In the genomic region with DNA sequence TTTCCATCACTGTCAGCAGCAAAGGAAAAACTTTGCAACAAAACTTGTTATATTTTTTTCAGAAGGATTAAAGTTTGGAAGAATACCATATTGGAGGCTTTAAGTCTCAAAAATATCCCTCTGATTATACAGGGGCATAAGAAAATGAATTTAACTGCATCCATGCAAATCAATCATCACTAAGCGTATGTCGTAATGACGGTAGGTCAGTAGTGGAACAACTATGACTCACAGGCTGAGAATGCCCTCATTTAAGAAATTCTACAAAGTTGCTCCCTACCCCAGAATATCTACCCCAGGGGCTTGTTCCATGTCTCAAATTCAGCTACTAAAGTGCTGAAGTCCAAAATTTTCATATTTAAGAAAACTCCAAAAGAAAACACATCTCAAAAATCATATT, we compare ENCODE assay signal across 12 cellular contexts. TPM values are rescaled to one million over a fixed set of nuclear protein-coding genes. Genes with fewer than 3 reads are reported as not detected.
DNase-seq lines count a peak whose midpoint lies in the region; ATAC-seq, FAIRE-seq and TF ChIP-seq lines count a peak whose summit lies in the region.
"Had no signal": no experiment of that assay in that cellular context is flagged by ENCODE, and none has a peak within 500 bp of the region (broad histone marks: within the 10 kb centered on the region; RNA-seq: fewer than 3 reads in every experiment).

No MANE protein-coding gene starts in this region.

- H3K4me3 ChIP-seq in GM12878 (no peak overlapping the region), right cardiac atrium (ENCODE audit: low read length) (no peak overlapping the region), small intestine (ENCODE audit: low read depth in 1 of 2, low read length in 2 of 2) (no peak overlapping the region)

- H3K27ac Mint-ChIP-seq in activated naive CD8-positive, alpha-beta T cell treated with anti-CD3 and anti-CD28 coated beads, Interleukin-2, amount 50 U/mL, for 24 hours, result no peak overlapping the region
- H3K27ac Mint-ChIP-seq in activated naive CD8-positive, alpha-beta T cell treated with anti-CD3 and anti-CD28 coated beads for 36 hours, result no peak overlapping the region
- no peak overlapping the region for H3K27ac Mint-ChIP-seq in activated CD4-positive, alpha-beta T cell treated with anti-CD3 and anti-CD28 coated beads, Interleukin-2, amount 10 ng/mL, durations not matched to agents 24 days and 14 days

- H3K27me3 Mint-ChIP-seq in activated naive CD8-positive, alpha-beta T cell treated with anti-CD3 and anti-CD28 coated beads, Interleukin-2, amount 50 U/mL, for 24 hours, result no peaks in the 10 kb centered on the region
- H3K27me3 Mint-ChIP-seq in activated naive CD8-positive, alpha-beta T cell treated with anti-CD3 and anti-CD28 coated beads for 36 hours, result no peaks in the 10 kb centered on the region
- no peaks in the 10 kb centered on the region for H3K27me3 Mint-ChIP-seq in activated CD4-positive, alpha-beta T cell treated with anti-CD3 and anti-CD28 coated beads, Interleukin-2, amount 10 ng/mL, durations not matched to agents 24 days and 14 days
- H3K27me3 Mint-ChIP-seq: memory B cell had no signal

- WGBS in GM12878 (ENCODE audit: insufficient coverage, insufficient replicate concordance, low lambda C conversion rate, missing lambda C conversion rate), result 34% methylated on average over 3 of the region's 3 CpGs
- WGBS in right cardiac atrium, result 46% methylated on average over 3 of the region's 3 CpGs
- WGBS in small intestine, 3 donors, result 62 to 93% (median 77%) methylated on average over 3 of the region's 3 CpGs

- H3K36me3 ChIP-seq in GM12878 (ENCODE audit: control insufficient read depth in 2 of 2, insufficient read depth in 2 of 2, low read length in 1 of 2), result no peaks in the 10 kb centered on the region
- no peaks in the 10 kb centered on the region for H3K36me3 ChIP-seq in small intestine (ENCODE audit: control insufficient read depth in 2 of 2, insufficient read depth in 2 of 2, low read length in 2 of 2)

- H3K9me3 Mint-ChIP-seq in activated naive CD8-positive, alpha-beta T cell treated with anti-CD3 and anti-CD28 coated beads, Interleukin-2, amount 50 U/mL, for 24 hours, result no peaks in the 10 kb centered on the region
- H3K9me3 Mint-ChIP-seq in activated naive CD8-positive, alpha-beta T cell treated with anti-CD3 and anti-CD28 coated beads for 36 hours, result no peaks in the 10 kb centered on the region
- no peaks in the 10 kb centered on the region for H3K9me3 Mint-ChIP-seq in activated CD4-positive, alpha-beta T cell treated with anti-CD3 and anti-CD28 coated beads, Interleukin-2, amount 10 ng/mL, durations not matched to agents 24 days and 14 days
- H3K9me3 Mint-ChIP-seq: memory B cell had no signal

- CTCF ChIA-PET in GM12878 (lab: Yijun Ruan, JAX), result interaction anchor here (0.6 to 7.0 kb wide), 21 partner anchors 8 to 419 kb away, joined by 3 to 78 read pairs (median 5); a partner anchor contains a TSS

- no peak overlapping the region for H3K9ac ChIP-seq in GM12878 (ENCODE audit: control insufficient read depth, insufficient read depth, low read length)

- H3K4me2 ChIP-seq in GM12878 (ENCODE audit: control insufficient read depth, insufficient read depth), result no peak overlapping the region

- H3K4me1 ChIP-seq in GM12878 (ENCODE audit: control insufficient read depth, insufficient read depth, low read length) (0 out of 2 replicates have a peak, but pooled peaks cover 3% of the 10 kb centered on the region), right cardiac atrium (ENCODE audit: control insufficient read depth, insufficient read depth, low read length) (peaks cover 9% of the 10 kb centered on the region), small intestine (ENCODE audit: control insufficient read depth in 2 of 2, insufficient read depth in 1 of 2, low read depth in 1 of 2, low read length in 1 of 2) (no peaks in the 10 kb centered on the region)

- POLR2A ChIA-PET in GM12878 (lab: Charles Lee), result interaction anchor here (0.8 kb wide), 1 partner anchor 44 kb away, joined by 3 read pairs; no protein-coding TSS in a partner anchor

- H3K27ac ChIP-seq in GM12878 (ENCODE audit: control insufficient read depth, insufficient read depth), result no peak overlapping the region
- H3K27ac ChIP-seq in right cardiac atrium (ENCODE audit: low read length), result no peak overlapping the region
- no peak overlapping the region for H3K27ac ChIP-seq in small intestine (ENCODE audit: low read depth in 1 of 2, low read length in 1 of 2)

- intact Hi-C loops in GM12878 (cut with micrococcal nuclease; ENCODE audit: unreplicated experiment) (loop anchor here (5.0 kb wide), 1 partner anchor 166 kb away; no protein-coding TSS in a partner anchor), right cardiac atrium (cut with DNase I) (loop anchor here in 1 of 4 donors (5.0 kb wide), 1 partner anchor 104 kb away; a partner anchor contains a TSS)
- intact Hi-C loops in activated CD4-positive, alpha-beta T cell treated with anti-CD3 and anti-CD28 coated beads, Interleukin-2, amount 10 ng/mL, durations not matched to agents 24 days and 14 days (cut with micrococcal nuclease), result no loop called here

- in situ Hi-C loops in GM12878 (cut with MboI), result no loop called here

- H2AFZ ChIP-seq in GM12878 (ENCODE audit: control insufficient read depth, low read depth, low read length), result no peak overlapping the region

- TF ChIP-seq EP300 in GM12878 (IDR thresholded peaks at IDR 0.05; ENCODE audit: borderline replicate concordance in 1 of 2, control insufficient read depth in 1 of 2, low read depth in 2 of 2, low read length in 2 of 2), result no peak

- peaks cover 11% of the 10 kb centered on the region for H3K4me1 Mint-ChIP-seq in activated naive CD8-positive, alpha-beta T cell treated with anti-CD3 and anti-CD28 coated beads, Interleukin-2, amount 50 U/mL, for 24 hours
- peaks cover 3% of the 10 kb centered on the region for H3K4me1 Mint-ChIP-seq in activated naive CD8-positive, alpha-beta T cell treated with anti-CD3 and anti-CD28 coated beads for 36 hours
- H3K4me1 Mint-ChIP-seq in activated CD4-positive, alpha-beta T cell treated with anti-CD3 and anti-CD28 coated beads, Interleukin-2, amount 10 ng/mL, durations not matched to agents 24 days and 14 days, result peaks cover 3% of the 10 kb centered on the region

- no TSS peak for BruUV-seq in GM12878 (replicated peaks; lab: Mats Ljungman, UMichigan)

- no peaks in the 10 kb centered on the region for H3K36me3 Mint-ChIP-seq in activated naive CD8-positive, alpha-beta T cell treated with anti-CD3 and anti-CD28 coated beads, Interleukin-2, amount 50 U/mL, for 24 hours (ENCODE audit: low read depth)
- no peaks in the 10 kb centered on the region for H3K36me3 Mint-ChIP-seq in activated naive CD8-positive, alpha-beta T cell treated with anti-CD3 and anti-CD28 coated beads for 36 hours
- H3K36me3 Mint-ChIP-seq in activated CD4-positive, alpha-beta T cell treated with anti-CD3 and anti-CD28 coated beads, Interleukin-2, amount 10 ng/mL, durations not matched to agents 24 days and 14 days (ENCODE audit: low read depth), result no peaks in the 10 kb centered on the region
- H3K36me3 Mint-ChIP-seq: memory B cell had no signal

- no peak for TF ChIP-seq POLR2A in GM12878 (IDR thresholded peaks at IDR 0.05; ENCODE audit: low read depth, low read length)

- RAD21 ChIA-PET in GM12878 (lab: Charles Lee; ENCODE audit: unreplicated experiment), result interaction anchor here (0.6 to 3.2 kb wide), 13 partner anchors 11 to 169 kb away, joined by 3 to 58 read pairs (median 4); a partner anchor contains a TSS

- FAIRE-seq in GM12878 (lab: Jason Lieb, UNC) (no peak), small intestine (lab: Jason Lieb, UNC) (no peak)
- FAIRE-seq: A204.1 had no signal

- H3K4me3 Mint-ChIP-seq in activated naive CD8-positive, alpha-beta T cell treated with anti-CD3 and anti-CD28 coated beads, Interleukin-2, amount 50 U/mL, for 24 hours, result no peak overlapping the region
- H3K4me3 Mint-ChIP-seq in activated naive CD8-positive, alpha-beta T cell treated with anti-CD3 and anti-CD28 coated beads for 36 hours, result no peak overlapping the region
- H3K4me3 Mint-ChIP-seq in activated CD4-positive, alpha-beta T cell treated with anti-CD3 and anti-CD28 coated beads, Interleukin-2, amount 10 ng/mL, durations not matched to agents 24 days and 14 days, result no peak overlapping the region
- H3K4me3 Mint-ChIP-seq: memory B cell had no signal

- SMC1A ChIA-PET in GM12878 (lab: Charles Lee; ENCODE audit: uncharacterized antibody, unreplicated experiment), result interaction anchor here (0.6 to 4.2 kb wide), 17 partner anchors 8 to 254 kb away, joined by 3 to 63 read pairs (median 5); no protein-coding TSS in a partner anchor

- no peaks in the 10 kb centered on the region for H3K9me3 ChIP-seq in GM12878 (replicated peaks; ENCODE audit: control insufficient read depth, insufficient read depth, low read length)
- H3K9me3 ChIP-seq in right cardiac atrium (ENCODE audit: control insufficient read depth, low read length), result no peaks in the 10 kb centered on the region
- no peaks in the 10 kb centered on the region for H3K9me3 ChIP-seq in small intestine (ENCODE audit: control insufficient read depth, low read depth)

- H4K20me1 ChIP-seq in GM12878 (ENCODE audit: control insufficient read depth, insufficient read depth), result no peaks in the 10 kb centered on the region

- H3K27me3 ChIP-seq in GM12878 (replicated peaks in 1 of 2; ENCODE audit: control insufficient read depth in 2 of 2, insufficient read depth in 2 of 2, low read length in 1 of 2), result no peaks in the 10 kb centered on the region
- H3K27me3 ChIP-seq in right cardiac atrium (ENCODE audit: control insufficient read depth, insufficient read depth), result no peaks in the 10 kb centered on the region
- no peaks in the 10 kb centered on the region for H3K27me3 ChIP-seq in small intestine (ENCODE audit: control insufficient read depth in 2 of 2, insufficient read depth in 2 of 2, low read length in 2 of 2)

- ATAC-seq in activated naive CD8-positive, alpha-beta T cell treated with anti-CD3 and anti-CD28 coated beads, Interleukin-2, amount 50 U/mL, for 24 hours, result peak; percentile 52
- ATAC-seq in GM12878 (0 out of 3 replicates have a peak, but pooled peaks have one; percentile 12), right cardiac atrium (peak; percentile 56 to 69)

- DNase-seq in activated naive CD8-positive, alpha-beta T cell treated with anti-CD3 and anti-CD28 coated beads, Interleukin-2, amount 50 U/mL, for 24 hours, result no peak
- DNase-seq in activated naive CD8-positive, alpha-beta T cell treated with anti-CD3 and anti-CD28 coated beads for 36 hours, result no peak
- DNase-seq in GM12878 (ENCODE audit: low read depth, low spot score) (no peak), right cardiac atrium (no peak), mucosa of gallbladder (ENCODE audit: low spot score) (no peak), small intestine (no peak)
- no peak for DNase-seq in activated CD4-positive, alpha-beta T cell treated with anti-CD3 and anti-CD28 coated beads, Interleukin-2, amount 10 ng/mL, durations not matched to agents 24 days and 14 days
- DNase-seq in activated CD4-positive, alpha-beta T cell treated with anti-CD3 and anti-CD28 coated beads for 4 hours, result no peak
- DNase-seq: activated CD4-positive, CD25-positive, alpha-beta regulatory T cell; caudate nucleus had no signal

- no peaks in the 10 kb centered on the region for H3K79me2 ChIP-seq in GM12878 (ENCODE audit: control insufficient read depth, insufficient read depth, low read length)

- TF ChIP-seq CTCF in GM12878 (IDR thresholded peaks at IDR 0.05 in 2 of 3, conservative IDR thresholded peaks at IDR 0.05 in 1 of 3; ENCODE audit: control insufficient read depth in 2 of 3, extremely low read depth in 1 of 3, insufficient read depth in 1 of 3, low read depth in 3 of 3, low read length in 3 of 3), result no peak

- TF ChIP-seq RAD21 in GM12878 (IDR thresholded peaks at IDR 0.05; ENCODE audit: insufficient read depth, low read depth, low read length), result no peak

RNA-seq across cellular contexts. Expression of a gene that starts 12.5 kb away (rescaled TPM):
- total RNA-seq in activated naive CD8-positive, alpha-beta T cell treated with anti-CD3 and anti-CD28 coated beads for 36 hours, result 10 to 100 TPM; 24.9 to 33.3 TPM
- 61.0 and 61.9 TPM in 2 replicates for total RNA-seq in GM12878 (2013; cell fraction: nucleolus; rRNA removed)
- 24.5 and 28.9 TPM in 2 replicates for total RNA-seq in GM12878 (2014; rRNA removed)
- total RNA-seq in GM12878 (2014; rRNA removed; fragmentation: Illumina TruSeq; extraction: Trizol), result 32.6 and 34.7 TPM in 2 replicates
- total RNA-seq in GM12878 (2021), result 30.5 and 33.2 TPM in 2 replicates
- 14.6 TPM for polyA plus RNA-seq in GM12878 (2011; ENCODE audit: low read depth)
- polyA plus RNA-seq in GM12878 (2011; rRNA removed), result 39.6 and 61.5 TPM in 2 replicates
- polyA plus RNA-seq in GM12878 (2011; cell fraction: cytosol; rRNA removed), result 16.9 TPM in 2 replicates
- 67.0 and 70.5 TPM in 2 replicates for polyA plus RNA-seq in GM12878 (2011; cell fraction: nucleus; rRNA removed)
- polyA plus RNA-seq in GM12878 (2012), result 18.3 and 20.1 TPM in 2 replicates
- 28.1 and 37.0 TPM in 2 replicates for polyA plus RNA-seq in GM12878 (2014; fragmentation: Illumina TruSeq; extraction: Trizol)
- polyA plus RNA-seq in GM12878 (2014; fragmentation: Nextera tagmentation; extraction: Ambion mirVana), result 1 to 10 TPM; 4.5 to 4.9 TPM
- 18.5 and 21.5 TPM in 2 replicates for polyA plus RNA-seq in GM12878 (2014; rRNA removed)
- polyA plus RNA-seq in GM12878 (2016; fragmentation: Nextera tagmentation; extraction: Ambion mirVana), result 10 to 100 TPM; 10.3 to 11.1 TPM
- 41.6 and 46.1 TPM in 2 replicates for polyA minus RNA-seq in GM12878 (2011; rRNA and poly(A)+ RNA removed)
- polyA minus RNA-seq in GM12878 (2011; cell fraction: cytosol; rRNA and poly(A)+ RNA removed), result 20.8 and 27.7 TPM in 2 replicates
- polyA minus RNA-seq in GM12878 (2011; cell fraction: nucleus; rRNA and poly(A)+ RNA removed), result 23.0 and 28.8 TPM in 2 replicates
- 10 to 100 TPM; 58.8 to 65.5 (median 60.7) TPM for total RNA-seq in right cardiac atrium
- polyA plus RNA-seq in right cardiac atrium, result 17.6 TPM
- 34.1 and 37.4 TPM in 2 replicates for total RNA-seq in activated CD4-positive, alpha-beta T cell treated with anti-CD3 and anti-CD28 coated beads, Interleukin-2, amount 10 ng/mL, durations not matched to agents 24 days and 14 days
- 29.9 TPM for total RNA-seq in mucosa of gallbladder
- 10 to 100 TPM in 2 of 3 donors, 1 to 10 TPM in 1; 5.1 to 12.9 (median 10.3) TPM for polyA plus RNA-seq in small intestine

Comparison
In these comparisons a context has a peak if more than half of its experiments do, and no peak if none do; other contexts are left out.
1. ATAC-seq: peak in every context shown above with its lines; median percentile 62 in right cardiac atrium; 52 in activated naive CD8-positive, alpha-beta T cell treated with anti-CD3 and anti-CD28 coated beads, Interleukin-2, amount 50 U/mL, for 24 hours; 12 in GM12878.